ENCODE assay signal across 8 cellular contexts in genomic region chr19:18542936-18543813, GRCh38. TPM values are rescaled to one million over a fixed set of nuclear protein-coding genes. Genes with fewer than 3 reads are reported as not detected.
DNase-seq lines count a peak whose midpoint lies in the region; ATAC-seq, FAIRE-seq and TF ChIP-seq lines count a peak whose summit lies in the region.

Gene FKBP8 (minus strand): TSS chr19:18543573. CDS start chr19:18541970, 1,603 bp downstream.

- H3K36me3 ChIP-seq in kidney (ENCODE audit: control insufficient read depth in 1 of 2, insufficient read depth in 2 of 2, low read length in 2 of 2) = peaks cover 9 to 11% of the 10 kb centered on the region in 2 donors

- ATAC-seq in HG03280 (IDR thresholded peaks at IDR 0.05; ENCODE audit: unreplicated experiment) = peak; percentile 95

- H3K9ac ChIP-seq in kidney (ENCODE audit: low read length in 2 of 2) = peak within 1 kb of the TSS; percentile 83 to 86

- H3K4me3 ChIP-seq in AG04449 (ENCODE audit: low read depth, low read length) (peak within 1 kb of the TSS; percentile 74), kidney (ENCODE audit: low read length in 2 of 2) (peak within 1 kb of the TSS; percentile 69 to 74)

- H3K9me3 ChIP-seq in kidney (ENCODE audit: control insufficient read depth in 1 of 2, low read length in 2 of 2) = no peaks in the 10 kb centered on the region

- peaks cover 4 to 7% of the 10 kb centered on the region in 2 donors for H3K4me1 ChIP-seq in kidney (ENCODE audit: control insufficient read depth in 1 of 2, insufficient read depth in 1 of 2, low read depth in 1 of 2, low read length in 2 of 2)

- in situ Hi-C loops in GM18951 (cut with MboI; ENCODE audit: low sequenced_read_pairs, unreplicated experiment) = no loop called here

- intact Hi-C loops in kidney (cut with DNase I) = no loop called here

- FAIRE-seq in kidney (lab: Jason Lieb, UNC) = no peak

- TF ChIP-seq CTCF in AG04449 (IDR thresholded peaks at IDR 0.05; ENCODE audit: insufficient read depth, low read length, missing control alignments) (no peak), kidney (IDR thresholded peaks at IDR 0.05; ENCODE audit: borderline replicate concordance, extremely low read depth, insufficient read depth) (no peak)

- CTCF ChIA-PET in AG04449 (lab: Yijun Ruan, JAX) = interaction anchor here (0.8 to 2.1 kb wide), 7 partner anchors 13 to 324 kb away, joined by 3 to 7 read pairs (median 4); no protein-coding TSS in a partner anchor

- TF ChIP-seq POLR2A in GM18951 (IDR thresholded peaks at IDR 0.05; ENCODE audit: extremely low read depth, insufficient read depth, insufficient read length) = peak; percentile 6

- no peak for DNase-seq in AG04449 (ENCODE audit: low read depth, low spot score)
- DNase-seq in NCI-H446 treated with DMSO at 0.1 percent for 48 hours (lab: John Stamatoyannopoulos, UW) = peak; percentile 74
- DNase-seq in activated CD4-positive, alpha-beta T cell treated with anti-CD3 and anti-CD28 coated beads for 1 hour = peak; percentile 88
- DNase-seq in cerebellar cortex (ENCODE audit: low spot score) = peak; percentile 91
- DNase-seq in kidney = peak; percentile 98
- DNase-seq in stimulated activated CD4-positive, alpha-beta T cell treated with anti-CD3 and anti-CD28 coated beads, Interleukin-12 subunit alpha, Interleukin-12 subunit beta, amount 100 ng/mL, for 48 hours (ENCODE audit: low read depth in 2 of 3, low spot score in 1 of 3) = peak; percentile 87 to 95 (median 93)

- peak within 1 kb of the TSS; percentile 51 to 72 for H3K27ac ChIP-seq in kidney (ENCODE audit: low read depth in 2 of 2, low read length in 2 of 2)

- POLR2A ChIA-PET in AG04449 (lab: Yijun Ruan, JAX) = interaction anchor here (0.7 to 1.0 kb wide), 3 partner anchors 15 to 235 kb away, joined by 3 to 6 read pairs (median 3); no protein-coding TSS in a partner anchor

RNA-seq across cellular contexts. Expression of gene FKBP8, which starts in this region (rescaled TPM):
- 207 TPM for total RNA-seq in kidney
- 314 TPM for polyA plus RNA-seq in kidney (ENCODE audit: insufficient read depth, low read depth, low replicate concordance)
